8 cellular contexts compared by ENCODE assay signal in genomic region chr1:225426395-225427248, GRCh38. TPM values are rescaled to one million over a fixed set of nuclear protein-coding genes. Genes with fewer than 3 reads are reported as not detected.
DNase-seq lines count a peak whose midpoint lies in the region; ATAC-seq and TF ChIP-seq lines count a peak whose summit lies in the region.

No MANE protein-coding gene starts in this region.

- H3K27me3 Mint-ChIP-seq in T-helper 17 cell = no peaks in the 10 kb centered on the region
- no peaks in the 10 kb centered on the region for H3K27me3 Mint-ChIP-seq in dendritic cell treated with granulocyte-macrophage colony-stimulating factor and Interleukin-4, amounts not matched to agents 40 ng/mL and 50 ng/mL, for 4 days
- H3K27me3 Mint-ChIP-seq in stimulated activated naive CD8-positive, alpha-beta T cell treated with anti-CD3 and anti-CD28 coated beads, Interleukin-15, Interleukin-2, amounts not matched to agents 100 ng/mL and 50 ng/mL, for 24 hours = no peaks in the 10 kb centered on the region

- peaks cover 0 to 47% (median 8%) of the 10 kb centered on the region in 4 donors for H3K4me1 ChIP-seq in right lobe of liver

- peak overlapping the region; percentile 95 for H3K27ac Mint-ChIP-seq in T-helper 17 cell
- H3K27ac Mint-ChIP-seq in dendritic cell treated with granulocyte-macrophage colony-stimulating factor and Interleukin-4, amounts not matched to agents 40 ng/mL and 50 ng/mL, for 4 days = peak overlapping the region; percentile 78
- peak overlapping the region; percentile 80 for H3K27ac Mint-ChIP-seq in stimulated activated naive CD8-positive, alpha-beta T cell treated with anti-CD3 and anti-CD28 coated beads, Interleukin-15, Interleukin-2, amounts not matched to agents 100 ng/mL and 50 ng/mL, for 24 hours

- H3K27ac ChIP-seq in right lobe of liver = peak overlapping the region; percentile 92 to 97 (median 95)

- peaks cover 40% of the 10 kb centered on the region for H3K4me1 Mint-ChIP-seq in T-helper 17 cell
- peaks cover 50% of the 10 kb centered on the region for H3K4me1 Mint-ChIP-seq in dendritic cell treated with granulocyte-macrophage colony-stimulating factor and Interleukin-4, amounts not matched to agents 40 ng/mL and 50 ng/mL, for 4 days (ENCODE audit: low read depth)
- peaks cover 70% of the 10 kb centered on the region for H3K4me1 Mint-ChIP-seq in stimulated activated naive CD8-positive, alpha-beta T cell treated with anti-CD3 and anti-CD28 coated beads, Interleukin-15, Interleukin-2, amounts not matched to agents 100 ng/mL and 50 ng/mL, for 24 hours (ENCODE audit: low read depth)

- peak overlapping the region; percentile 91 to 98 (median 94) for H3K4me3 ChIP-seq in right lobe of liver

- TF ChIP-seq CTCF in right lobe of liver (IDR thresholded peaks at IDR 0.05) = no peak

- intact Hi-C loops in dendritic cell treated with granulocyte-macrophage colony-stimulating factor and Interleukin-4, amounts not matched to agents 40 ng/mL and 50 ng/mL, for 4 days (cut with micrococcal nuclease) = no loop called here
- intact Hi-C loops in right lobe of liver (cut with DNase I) = no loop called here

- H3K36me3 ChIP-seq in right lobe of liver = peaks cover 0 to 3% (median 0%) of the 10 kb centered on the region in 4 donors

- no peaks in the 10 kb centered on the region for H3K9me3 ChIP-seq in T-helper 17 cell (ENCODE audit: control insufficient read depth, low read length, poor library complexity, severe bottlenecking)
- H3K9me3 ChIP-seq in right lobe of liver = no peaks in the 10 kb centered on the region

- DNase-seq in ELR (ENCODE audit: low read depth) = peak; percentile 46
- DNase-seq in HT-29 (ENCODE audit: low spot score) = peak; percentile 46
- no peak for DNase-seq in T-helper 17 cell
- DNase-seq in right lobe of liver = peak in 2 of 3 donors; percentile 59 to 70

- 3% methylated on average over 21 of the region's 37 CpGs for WGBS in right lobe of liver (ENCODE audit: insufficient coverage, low coverage, low lambda C conversion rate, missing lambda C conversion rate)

- peak overlapping the region; percentile 98 for H3K4me3 Mint-ChIP-seq in T-helper 17 cell
- peak overlapping the region; percentile 84 for H3K4me3 Mint-ChIP-seq in dendritic cell treated with granulocyte-macrophage colony-stimulating factor and Interleukin-4, amounts not matched to agents 40 ng/mL and 50 ng/mL, for 4 days
- peak overlapping the region; percentile 90 for H3K4me3 Mint-ChIP-seq in stimulated activated naive CD8-positive, alpha-beta T cell treated with anti-CD3 and anti-CD28 coated beads, Interleukin-15, Interleukin-2, amounts not matched to agents 100 ng/mL and 50 ng/mL, for 24 hours

- no peak for TF ChIP-seq POLR2A in right lobe of liver (IDR thresholded peaks at IDR 0.05)

- no peaks in the 10 kb centered on the region for H3K9me3 Mint-ChIP-seq in dendritic cell treated with granulocyte-macrophage colony-stimulating factor and Interleukin-4, amounts not matched to agents 40 ng/mL and 50 ng/mL, for 4 days
- H3K9me3 Mint-ChIP-seq in stimulated activated naive CD8-positive, alpha-beta T cell treated with anti-CD3 and anti-CD28 coated beads, Interleukin-15, Interleukin-2, amounts not matched to agents 100 ng/mL and 50 ng/mL, for 24 hours = no peaks in the 10 kb centered on the region

- H3K27me3 ChIP-seq in right lobe of liver = no peaks in the 10 kb centered on the region

- ATAC-seq in T-helper 17 cell (no peak), right lobe of liver (peak; percentile 29 to 48 (median 36)), GM21737 (IDR thresholded peaks at IDR 0.05; ENCODE audit: unreplicated experiment) (no peak), HG03095 (IDR thresholded peaks at IDR 0.05; ENCODE audit: unreplicated experiment) (no peak)

- H3K36me3 Mint-ChIP-seq in T-helper 17 cell (ENCODE audit: low read depth) = peaks cover 2% of the 10 kb centered on the region
- H3K36me3 Mint-ChIP-seq in dendritic cell treated with granulocyte-macrophage colony-stimulating factor and Interleukin-4, amounts not matched to agents 40 ng/mL and 50 ng/mL, for 4 days (ENCODE audit: low read depth) = peaks cover 14% of the 10 kb centered on the region
- peaks cover 19% of the 10 kb centered on the region for H3K36me3 Mint-ChIP-seq in stimulated activated naive CD8-positive, alpha-beta T cell treated with anti-CD3 and anti-CD28 coated beads, Interleukin-15, Interleukin-2, amounts not matched to agents 100 ng/mL and 50 ng/mL, for 24 hours (ENCODE audit: low read depth)

RNA-seq across cellular contexts. Expression of gene LBR, which starts 1.2 kb away (rescaled TPM):
- 42.9 and 43.9 TPM in 2 replicates for total RNA-seq in HT-29 (2014; rRNA removed; shearing (Covaris generic))
- total RNA-seq in T-helper 17 cell (100 to 1,000 TPM; 116 to 121 TPM), right lobe of liver (10 to 100 TPM; 21.9 to 41.8 (median 31.4) TPM)

Comparison
In these comparisons a context has a peak if more than half of its experiments do, and no peak if none do; other contexts are left out.
1. DNase-seq: peak in ELR (single experiment), HT-29 (single experiment) and right lobe of liver (2 of 3); none in T-helper 17 cell (0 of 3).
2. ATAC-seq: peak in right lobe of liver (4 of 4); none in T-helper 17 cell (single experiment), GM21737 (single experiment) and HG03095 (single experiment).
3. Peak in every context shown above with its lines, with median percentiles within 50 percentile points of each other: H3K27ac Mint-ChIP-seq and H3K4me3 Mint-ChIP-seq.